In genomic region chr4:16794816-16795445, GRCh38 we compare ENCODE assay signal across 8 cellular contexts.
A peak's percentile ranks its signal among the peaks of the same experiment; 100 is the strongest.
DNase-seq lines count a peak whose midpoint lies in the region; FAIRE-seq and TF ChIP-seq lines count a peak whose summit lies in the region.

No MANE protein-coding gene starts in this region.

- no peak overlapping the region for H3K27ac Mint-ChIP-seq in activated T-helper 2 cell treated with anti-CD3 and anti-CD28 coated beads, Interferon-gamma antibody, Interleukin-2, Interleukin-4, amounts not matched to agents 10 μg/mL and 5 μg/mL and 100 μg/mL, durations not matched to agents 14 hours and 24 hours and 36 hours

- in situ Hi-C loops in Caki2 (cut with HindIII; ENCODE audit: low pct_unique_long_range_greater_than_20kb, low sequenced_read_pairs) (no loop called here), transverse colon (cut with MboI; ENCODE audit: low pct_ligation_motif_present in 1 of 4, low pct_unique_long_range_greater_than_20kb in 1 of 4, low sequenced_read_pairs in 3 of 4) (no loop called here)

- no peaks in the 10 kb centered on the region for H3K27me3 ChIP-seq in transverse colon

- no peaks in the 10 kb centered on the region for H3K4me1 ChIP-seq in transverse colon

- no peaks in the 10 kb centered on the region for H3K36me3 ChIP-seq in transverse colon

- H3K4me3 ChIP-seq in transverse colon: no peak overlapping the region

- peak in 4 of 5 experiments; percentile 27 to 60 (median 48) for TF ChIP-seq CTCF in transverse colon (IDR thresholded peaks at IDR 0.05)

- no peak overlapping the region for H3K4me3 Mint-ChIP-seq in activated T-helper 2 cell treated with anti-CD3 and anti-CD28 coated beads, Interferon-gamma antibody, Interleukin-2, Interleukin-4, amounts not matched to agents 10 μg/mL and 5 μg/mL and 100 μg/mL, durations not matched to agents 14 hours and 24 hours and 36 hours (ENCODE audit: low read depth)

- no peak for FAIRE-seq in H54 (lab: Jason Lieb, UNC)

- no peaks in the 10 kb centered on the region for H3K9me3 Mint-ChIP-seq in activated T-helper 2 cell treated with anti-CD3 and anti-CD28 coated beads, Interferon-gamma antibody, Interleukin-2, Interleukin-4, amounts not matched to agents 10 μg/mL and 5 μg/mL and 100 μg/mL, durations not matched to agents 14 hours and 24 hours and 36 hours

- no peaks in the 10 kb centered on the region for H3K9me3 ChIP-seq in transverse colon

- H3K27me3 Mint-ChIP-seq in activated T-helper 2 cell treated with anti-CD3 and anti-CD28 coated beads, Interferon-gamma antibody, Interleukin-2, Interleukin-4, amounts not matched to agents 10 μg/mL and 5 μg/mL and 100 μg/mL, durations not matched to agents 14 hours and 24 hours and 36 hours (ENCODE audit: low read depth): peaks cover 2% of the 10 kb centered on the region

- no peaks in the 10 kb centered on the region for H3K4me1 Mint-ChIP-seq in activated T-helper 2 cell treated with anti-CD3 and anti-CD28 coated beads, Interferon-gamma antibody, Interleukin-2, Interleukin-4, amounts not matched to agents 10 μg/mL and 5 μg/mL and 100 μg/mL, durations not matched to agents 14 hours and 24 hours and 36 hours (ENCODE audit: low read depth)

- no peak for TF ChIP-seq EP300 in transverse colon (IDR thresholded peaks at IDR 0.05; ENCODE audit: low read depth)

- no peak for TF ChIP-seq POLR2A in H54 (IDR thresholded peaks at IDR 0.05; ENCODE audit: low read depth, low read length)
- no peak for TF ChIP-seq POLR2A in transverse colon (IDR thresholded peaks at IDR 0.05)

- intact Hi-C loops in transverse colon (cut with DNase I; ENCODE audit: low total_unique reads): no loop called here
- intact Hi-C loops in activated T-helper 2 cell treated with anti-CD3 and anti-CD28 coated beads, Interferon-gamma antibody, Interleukin-2, Interleukin-4, amounts not matched to agents 10 μg/mL and 5 μg/mL and 100 μg/mL, durations not matched to agents 14 hours and 24 hours and 36 hours (cut with micrococcal nuclease): loop anchor here (1.0 to 10.0 kb wide), 3 partner anchors 121 to 650 kb away; no protein-coding TSS in a partner anchor

- no peaks in the 10 kb centered on the region for H3K36me3 Mint-ChIP-seq in activated T-helper 2 cell treated with anti-CD3 and anti-CD28 coated beads, Interferon-gamma antibody, Interleukin-2, Interleukin-4, amounts not matched to agents 10 μg/mL and 5 μg/mL and 100 μg/mL, durations not matched to agents 14 hours and 24 hours and 36 hours (ENCODE audit: low read depth)

- peak; percentile 1 for DNase-seq in Caki2 (ENCODE audit: low read depth)
- DNase-seq in H54 (ENCODE audit: insufficient read length, low spot score): peak; percentile 4
- DNase-seq in SHP77 treated with DMSO at 0.1 percent for 48 hours (lab: John Stamatoyannopoulos, UW): peak; percentile 1
- DNase-seq in dermis blood vessel endothelial cell: peak; percentile 90
- peak; percentile 78 to 87 for DNase-seq in lung microvascular endothelial cell (ENCODE audit: low read depth in 2 of 2)
- peak; percentile 27 for DNase-seq in transverse colon
- DNase-seq in SIG-M5 treated with dmso at 0.1 percent for 504 hours (lab: John Stamatoyannopoulos, UW; ENCODE audit: unreplicated experiment): no peak
- no peak for DNase-seq in activated T-helper 2 cell treated with anti-CD3 and anti-CD28 coated beads, Interferon-gamma antibody, Interleukin-2, Interleukin-4, amounts not matched to agents 10 μg/mL and 5 μg/mL and 100 μg/mL, durations not matched to agents 14 hours and 24 hours and 36 hours (ENCODE audit: low spot score)

- WGBS in transverse colon (ENCODE audit: low coverage in 1 of 2), 2 donors: 38 to 42% methylated on average over 3 to 9 of the region's 9 CpGs

- no peak overlapping the region for H3K27ac ChIP-seq in transverse colon

Comparison
In these comparisons a context has a peak if more than half of its experiments do, and no peak if none do; other contexts are left out.
1. DNase-seq: peak in Caki2 (single experiment), H54 (single experiment), SHP77 treated with DMSO at 0.1 percent for 48 hours (single experiment), dermis blood vessel endothelial cell (single experiment), lung microvascular endothelial cell (2 of 2) and transverse colon (single experiment); none in SIG-M5 treated with dmso at 0.1 percent for 504 hours (single experiment) and activated T-helper 2 cell treated with anti-CD3 and anti-CD28 coated beads, Interferon-gamma antibody, Interleukin-2, Interleukin-4, amounts not matched to agents 10 μg/mL and 5 μg/mL and 100 μg/mL, durations not matched to agents 14 hours and 24 hours and 36 hours (single experiment).